ENCODE assay signal across 2 cellular contexts in the genomic region with DNA sequence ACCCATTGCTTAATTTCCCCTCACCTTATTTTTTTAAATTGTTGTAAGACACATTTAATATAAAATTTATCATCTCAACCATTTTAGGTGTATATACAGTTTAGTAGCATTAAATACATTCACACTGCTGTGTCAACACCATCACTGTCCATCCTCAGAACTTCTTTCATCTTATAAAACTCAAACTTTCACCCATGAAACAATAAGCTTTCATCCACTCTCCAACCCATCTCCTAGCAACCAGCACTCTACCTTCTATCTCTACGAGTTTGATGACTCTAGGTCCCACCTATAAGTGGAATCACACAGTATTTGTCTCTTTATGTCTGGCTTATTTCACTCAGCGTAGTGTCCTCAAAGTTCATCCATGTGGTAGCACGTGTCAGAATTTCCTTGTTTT.
TF ChIP-seq lines count a peak whose summit lies in the region.

No MANE protein-coding gene starts in this region.

TF ChIP-seq in HepG2, 621 proteins besides CTCF, POLR2A, EP300 and RAD21 (continued from another document and continues in another):
- TF ChIP-seq, protein P1, sequence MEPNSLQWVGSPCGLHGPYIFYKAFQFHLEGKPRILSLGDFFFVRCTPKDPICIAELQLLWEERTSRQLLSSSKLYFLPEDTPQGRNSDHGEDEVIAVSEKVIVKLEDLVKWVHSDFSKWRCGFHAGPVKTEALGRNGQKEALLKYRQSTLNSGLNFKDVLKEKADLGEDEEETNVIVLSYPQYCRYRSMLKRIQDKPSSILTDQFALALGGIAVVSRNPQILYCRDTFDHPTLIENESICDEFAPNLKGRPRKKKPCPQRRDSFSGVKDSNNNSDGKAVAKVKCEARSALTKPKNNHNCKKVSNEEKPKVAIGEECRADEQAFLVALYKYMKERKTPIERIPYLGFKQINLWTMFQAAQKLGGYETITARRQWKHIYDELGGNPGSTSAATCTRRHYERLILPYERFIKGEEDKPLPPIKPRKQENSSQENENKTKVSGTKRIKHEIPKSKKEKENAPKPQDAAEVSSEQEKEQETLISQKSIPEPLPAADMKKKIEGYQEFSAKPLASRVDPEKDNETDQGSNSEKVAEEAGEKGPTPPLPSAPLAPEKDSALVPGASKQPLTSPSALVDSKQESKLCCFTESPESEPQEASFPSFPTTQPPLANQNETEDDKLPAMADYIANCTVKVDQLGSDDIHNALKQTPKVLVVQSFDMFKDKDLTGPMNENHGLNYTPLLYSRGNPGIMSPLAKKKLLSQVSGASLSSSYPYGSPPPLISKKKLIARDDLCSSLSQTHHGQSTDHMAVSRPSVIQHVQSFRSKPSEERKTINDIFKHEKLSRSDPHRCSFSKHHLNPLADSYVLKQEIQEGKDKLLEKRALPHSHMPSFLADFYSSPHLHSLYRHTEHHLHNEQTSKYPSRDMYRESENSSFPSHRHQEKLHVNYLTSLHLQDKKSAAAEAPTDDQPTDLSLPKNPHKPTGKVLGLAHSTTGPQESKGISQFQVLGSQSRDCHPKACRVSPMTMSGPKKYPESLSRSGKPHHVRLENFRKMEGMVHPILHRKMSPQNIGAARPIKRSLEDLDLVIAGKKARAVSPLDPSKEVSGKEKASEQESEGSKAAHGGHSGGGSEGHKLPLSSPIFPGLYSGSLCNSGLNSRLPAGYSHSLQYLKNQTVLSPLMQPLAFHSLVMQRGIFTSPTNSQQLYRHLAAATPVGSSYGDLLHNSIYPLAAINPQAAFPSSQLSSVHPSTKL (CRISPR knock-in tag; IDR thresholded peaks at IDR 0.05), result 0 out of 2 replicates have a peak, but pooled peaks have one; percentile 19
- TF ChIP-seq RFX1 (IDR thresholded peaks at IDR 0.05), result peak; percentile 75
- 0 out of 2 replicates have a peak, but pooled peaks have one; percentile 19 for TF ChIP-seq RCOR2 (CRISPR knock-in tag; IDR thresholded peaks at IDR 0.05)
- 0 out of 2 replicates have a peak, but pooled peaks have one; percentile 34 for TF ChIP-seq RARA (CRISPR knock-in tag; IDR thresholded peaks at IDR 0.05)
- TF ChIP-seq, protein P2, sequence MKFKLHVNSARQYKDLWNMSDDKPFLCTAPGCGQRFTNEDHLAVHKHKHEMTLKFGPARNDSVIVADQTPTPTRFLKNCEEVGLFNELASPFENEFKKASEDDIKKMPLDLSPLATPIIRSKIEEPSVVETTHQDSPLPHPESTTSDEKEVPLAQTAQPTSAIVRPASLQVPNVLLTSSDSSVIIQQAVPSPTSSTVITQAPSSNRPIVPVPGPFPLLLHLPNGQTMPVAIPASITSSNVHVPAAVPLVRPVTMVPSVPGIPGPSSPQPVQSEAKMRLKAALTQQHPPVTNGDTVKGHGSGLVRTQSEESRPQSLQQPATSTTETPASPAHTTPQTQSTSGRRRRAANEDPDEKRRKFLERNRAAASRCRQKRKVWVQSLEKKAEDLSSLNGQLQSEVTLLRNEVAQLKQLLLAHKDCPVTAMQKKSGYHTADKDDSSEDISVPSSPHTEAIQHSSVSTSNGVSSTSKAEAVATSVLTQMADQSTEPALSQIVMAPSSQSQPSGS (CRISPR knock-in tag; IDR thresholded peaks at IDR 0.05), result no peak
- no peak for TF ChIP-seq TRIM24 (CRISPR knock-in tag; IDR thresholded peaks at IDR 0.05)
- TF ChIP-seq ZNF263 (CRISPR knock-in tag; IDR thresholded peaks at IDR 0.05), result no peak
- TF ChIP-seq HMG20A (CRISPR knock-in tag; IDR thresholded peaks at IDR 0.05; ENCODE audit: borderline replicate concordance), result 0 out of 2 replicates have a peak, but pooled peaks have one; percentile 12
- TF ChIP-seq, protein P3, sequence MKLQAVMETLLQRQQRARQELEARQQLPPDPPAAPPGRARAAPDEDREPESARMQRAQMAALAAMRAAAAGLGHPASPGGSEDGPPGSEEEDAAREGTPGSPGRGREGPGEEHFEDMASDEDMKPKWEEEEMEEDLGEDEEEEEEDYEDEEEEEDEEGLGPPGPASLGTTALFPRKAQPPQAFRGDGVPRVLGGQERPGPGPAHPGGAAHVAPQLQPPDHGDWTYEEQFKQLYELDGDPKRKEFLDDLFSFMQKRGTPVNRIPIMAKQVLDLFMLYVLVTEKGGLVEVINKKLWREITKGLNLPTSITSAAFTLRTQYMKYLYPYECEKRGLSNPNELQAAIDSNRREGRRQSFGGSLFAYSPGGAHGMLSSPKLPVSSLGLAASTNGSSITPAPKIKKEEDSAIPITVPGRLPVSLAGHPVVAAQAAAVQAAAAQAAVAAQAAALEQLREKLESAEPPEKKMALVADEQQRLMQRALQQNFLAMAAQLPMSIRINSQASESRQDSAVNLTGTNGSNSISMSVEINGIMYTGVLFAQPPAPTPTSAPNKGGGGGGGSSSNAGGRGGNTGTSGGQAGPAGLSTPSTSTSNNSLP (IDR thresholded peaks at IDR 0.05; ENCODE audit: low read depth, low read length), result peak; percentile 81
- TF ChIP-seq SKI (IDR thresholded peaks at IDR 0.05; ENCODE audit: partially characterized antibody), result no peak
- 0 out of 2 replicates have a peak, but pooled peaks have one; percentile 22 for TF ChIP-seq SAP130 (CRISPR knock-in tag; IDR thresholded peaks at IDR 0.05; ENCODE audit: low read depth)
- TF ChIP-seq RFX3 (CRISPR knock-in tag; IDR thresholded peaks at IDR 0.05), result peak; percentile 77
- peak; percentile 84; the same call in 1 of the 2 replicates for TF ChIP-seq SOX5 (CRISPR knock-in tag; IDR thresholded peaks at IDR 0.05; ENCODE audit: borderline replicate concordance)
- no peak for TF ChIP-seq SOX13 (IDR thresholded peaks at IDR 0.05)
- peak in 1 of 2 experiments; percentile 80; a peak in 2 of 4 replicates for TF ChIP-seq SOX13 (CRISPR knock-in tag; conservative IDR thresholded peaks at IDR 0.05 in 1 of 2, IDR thresholded peaks at IDR 0.05 in 1 of 2)
- 0 out of 2 replicates have a peak, but pooled peaks have one; percentile 25 for TF ChIP-seq FOXA1 (IDR thresholded peaks at IDR 0.05)
- peak; percentile 65 for TF ChIP-seq FOXA1 (CRISPR knock-in tag; IDR thresholded peaks at IDR 0.05)

TF ChIP-seq in WTC11, 78 proteins besides CTCF, POLR2A, EP300 and RAD21 (continued from another document):
- TF ChIP-seq, protein P4, sequence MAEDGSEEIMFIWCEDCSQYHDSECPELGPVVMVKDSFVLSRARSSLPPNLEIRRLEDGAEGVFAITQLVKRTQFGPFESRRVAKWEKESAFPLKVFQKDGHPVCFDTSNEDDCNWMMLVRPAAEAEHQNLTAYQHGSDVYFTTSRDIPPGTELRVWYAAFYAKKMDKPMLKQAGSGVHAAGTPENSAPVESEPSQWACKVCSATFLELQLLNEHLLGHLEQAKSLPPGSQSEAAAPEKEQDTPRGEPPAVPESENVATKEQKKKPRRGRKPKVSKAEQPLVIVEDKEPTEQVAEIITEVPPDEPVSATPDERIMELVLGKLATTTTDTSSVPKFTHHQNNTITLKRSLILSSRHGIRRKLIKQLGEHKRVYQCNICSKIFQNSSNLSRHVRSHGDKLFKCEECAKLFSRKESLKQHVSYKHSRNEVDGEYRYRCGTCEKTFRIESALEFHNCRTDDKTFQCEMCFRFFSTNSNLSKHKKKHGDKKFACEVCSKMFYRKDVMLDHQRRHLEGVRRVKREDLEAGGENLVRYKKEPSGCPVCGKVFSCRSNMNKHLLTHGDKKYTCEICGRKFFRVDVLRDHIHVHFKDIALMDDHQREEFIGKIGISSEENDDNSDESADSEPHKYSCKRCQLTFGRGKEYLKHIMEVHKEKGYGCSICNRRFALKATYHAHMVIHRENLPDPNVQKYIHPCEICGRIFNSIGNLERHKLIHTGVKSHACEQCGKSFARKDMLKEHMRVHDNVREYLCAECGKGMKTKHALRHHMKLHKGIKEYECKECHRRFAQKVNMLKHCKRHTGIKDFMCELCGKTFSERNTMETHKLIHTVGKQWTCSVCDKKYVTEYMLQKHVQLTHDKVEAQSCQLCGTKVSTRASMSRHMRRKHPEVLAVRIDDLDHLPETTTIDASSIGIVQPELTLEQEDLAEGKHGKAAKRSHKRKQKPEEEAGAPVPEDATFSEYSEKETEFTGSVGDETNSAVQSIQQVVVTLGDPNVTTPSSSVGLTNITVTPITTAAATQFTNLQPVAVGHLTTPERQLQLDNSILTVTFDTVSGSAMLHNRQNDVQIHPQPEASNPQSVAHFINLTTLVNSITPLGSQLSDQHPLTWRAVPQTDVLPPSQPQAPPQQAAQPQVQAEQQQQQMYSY (CRISPR knock-in tag; IDR thresholded peaks at IDR 0.05), result no peak
- TF ChIP-seq NR3C1 (CRISPR knock-in tag; conservative IDR thresholded peaks at IDR 0.05; ENCODE audit: low read depth) (no peak), JUN (CRISPR knock-in tag; IDR thresholded peaks at IDR 0.05) (no peak), ZNF219 (CRISPR knock-in tag; IDR thresholded peaks at IDR 0.05; ENCODE audit: borderline replicate concordance) (no peak), GRHL2 (CRISPR knock-in tag; IDR thresholded peaks at IDR 0.05; ENCODE audit: insufficient replicate concordance, severe bottlenecking) (no peak), KAT7 (CRISPR knock-in tag; IDR thresholded peaks at IDR 0.05; ENCODE audit: borderline replicate concordance) (no peak), RELA (CRISPR knock-in tag; IDR thresholded peaks at IDR 0.05; ENCODE audit: borderline replicate concordance) (no peak), ZNF232 (CRISPR knock-in tag; IDR thresholded peaks at IDR 0.05) (no peak)
- TF ChIP-seq, protein P5, sequence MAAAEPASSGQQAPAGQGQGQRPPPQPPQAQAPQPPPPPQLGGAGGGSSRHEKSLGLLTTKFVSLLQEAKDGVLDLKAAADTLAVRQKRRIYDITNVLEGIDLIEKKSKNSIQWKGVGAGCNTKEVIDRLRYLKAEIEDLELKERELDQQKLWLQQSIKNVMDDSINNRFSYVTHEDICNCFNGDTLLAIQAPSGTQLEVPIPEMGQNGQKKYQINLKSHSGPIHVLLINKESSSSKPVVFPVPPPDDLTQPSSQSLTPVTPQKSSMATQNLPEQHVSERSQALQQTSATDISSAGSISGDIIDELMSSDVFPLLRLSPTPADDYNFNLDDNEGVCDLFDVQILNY (CRISPR knock-in tag; IDR thresholded peaks at IDR 0.05), result no peak
- TF ChIP-seq, protein P6, sequence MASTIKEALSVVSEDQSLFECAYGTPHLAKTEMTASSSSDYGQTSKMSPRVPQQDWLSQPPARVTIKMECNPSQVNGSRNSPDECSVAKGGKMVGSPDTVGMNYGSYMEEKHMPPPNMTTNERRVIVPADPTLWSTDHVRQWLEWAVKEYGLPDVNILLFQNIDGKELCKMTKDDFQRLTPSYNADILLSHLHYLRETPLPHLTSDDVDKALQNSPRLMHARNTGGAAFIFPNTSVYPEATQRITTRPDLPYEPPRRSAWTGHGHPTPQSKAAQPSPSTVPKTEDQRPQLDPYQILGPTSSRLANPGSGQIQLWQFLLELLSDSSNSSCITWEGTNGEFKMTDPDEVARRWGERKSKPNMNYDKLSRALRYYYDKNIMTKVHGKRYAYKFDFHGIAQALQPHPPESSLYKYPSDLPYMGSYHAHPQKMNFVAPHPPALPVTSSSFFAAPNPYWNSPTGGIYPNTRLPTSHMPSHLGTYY (CRISPR knock-in tag; IDR thresholded peaks at IDR 0.05), result no peak
- TF ChIP-seq, protein P7, sequence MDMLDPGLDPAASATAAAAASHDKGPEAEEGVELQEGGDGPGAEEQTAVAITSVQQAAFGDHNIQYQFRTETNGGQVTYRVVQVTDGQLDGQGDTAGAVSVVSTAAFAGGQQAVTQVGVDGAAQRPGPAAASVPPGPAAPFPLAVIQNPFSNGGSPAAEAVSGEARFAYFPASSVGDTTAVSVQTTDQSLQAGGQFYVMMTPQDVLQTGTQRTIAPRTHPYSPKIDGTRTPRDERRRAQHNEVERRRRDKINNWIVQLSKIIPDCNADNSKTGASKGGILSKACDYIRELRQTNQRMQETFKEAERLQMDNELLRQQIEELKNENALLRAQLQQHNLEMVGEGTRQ (CRISPR knock-in tag; IDR thresholded peaks at IDR 0.05), result no peak
- TF ChIP-seq, protein P8, sequence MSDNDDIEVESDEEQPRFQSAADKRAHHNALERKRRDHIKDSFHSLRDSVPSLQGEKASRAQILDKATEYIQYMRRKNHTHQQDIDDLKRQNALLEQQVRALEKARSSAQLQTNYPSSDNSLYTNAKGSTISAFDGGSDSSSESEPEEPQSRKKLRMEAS (CRISPR knock-in tag; IDR thresholded peaks at IDR 0.05), result no peak
- TF ChIP-seq, protein P9, sequence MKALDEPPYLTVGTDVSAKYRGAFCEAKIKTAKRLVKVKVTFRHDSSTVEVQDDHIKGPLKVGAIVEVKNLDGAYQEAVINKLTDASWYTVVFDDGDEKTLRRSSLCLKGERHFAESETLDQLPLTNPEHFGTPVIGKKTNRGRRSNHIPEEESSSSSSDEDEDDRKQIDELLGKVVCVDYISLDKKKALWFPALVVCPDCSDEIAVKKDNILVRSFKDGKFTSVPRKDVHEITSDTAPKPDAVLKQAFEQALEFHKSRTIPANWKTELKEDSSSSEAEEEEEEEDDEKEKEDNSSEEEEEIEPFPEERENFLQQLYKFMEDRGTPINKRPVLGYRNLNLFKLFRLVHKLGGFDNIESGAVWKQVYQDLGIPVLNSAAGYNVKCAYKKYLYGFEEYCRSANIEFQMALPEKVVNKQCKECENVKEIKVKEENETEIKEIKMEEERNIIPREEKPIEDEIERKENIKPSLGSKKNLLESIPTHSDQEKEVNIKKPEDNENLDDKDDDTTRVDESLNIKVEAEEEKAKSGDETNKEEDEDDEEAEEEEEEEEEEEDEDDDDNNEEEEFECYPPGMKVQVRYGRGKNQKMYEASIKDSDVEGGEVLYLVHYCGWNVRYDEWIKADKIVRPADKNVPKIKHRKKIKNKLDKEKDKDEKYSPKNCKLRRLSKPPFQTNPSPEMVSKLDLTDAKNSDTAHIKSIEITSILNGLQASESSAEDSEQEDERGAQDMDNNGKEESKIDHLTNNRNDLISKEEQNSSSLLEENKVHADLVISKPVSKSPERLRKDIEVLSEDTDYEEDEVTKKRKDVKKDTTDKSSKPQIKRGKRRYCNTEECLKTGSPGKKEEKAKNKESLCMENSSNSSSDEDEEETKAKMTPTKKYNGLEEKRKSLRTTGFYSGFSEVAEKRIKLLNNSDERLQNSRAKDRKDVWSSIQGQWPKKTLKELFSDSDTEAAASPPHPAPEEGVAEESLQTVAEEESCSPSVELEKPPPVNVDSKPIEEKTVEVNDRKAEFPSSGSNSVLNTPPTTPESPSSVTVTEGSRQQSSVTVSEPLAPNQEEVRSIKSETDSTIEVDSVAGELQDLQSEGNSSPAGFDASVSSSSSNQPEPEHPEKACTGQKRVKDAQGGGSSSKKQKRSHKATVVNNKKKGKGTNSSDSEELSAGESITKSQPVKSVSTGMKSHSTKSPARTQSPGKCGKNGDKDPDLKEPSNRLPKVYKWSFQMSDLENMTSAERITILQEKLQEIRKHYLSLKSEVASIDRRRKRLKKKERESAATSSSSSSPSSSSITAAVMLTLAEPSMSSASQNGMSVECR (CRISPR knock-in tag; IDR thresholded peaks at IDR 0.05; ENCODE audit: borderline replicate concordance), result no peak
